ENCODE assay signal across 8 cellular contexts in genomic region chr4:153466637-153467153, GRCh38. TPM values are rescaled to one million over a fixed set of nuclear protein-coding genes. Genes with fewer than 3 reads are reported as not detected.
DNase-seq lines count a peak whose midpoint lies in the region; ATAC-seq and TF ChIP-seq lines count a peak whose summit lies in the region.

No MANE protein-coding gene starts in this region.

- DNase-seq in adrenal gland (peak in 3 of 7 donors; percentile 9 to 28 (median 25)), NCI-H774 (lab: John Stamatoyannopoulos, UW) (no peak), NCI-H1694 (lab: John Stamatoyannopoulos, UW) (no peak)

- peak overlapping the region; percentile 81 to 98 (median 96) for H3K4me2 ChIP-seq in BLaER1 treated with 17β-estradiol and CSF1 and Interleukin-3, amounts not matched to agents 10 nM and 100 nM

- H3K4me1 Mint-ChIP-seq in IgD-negative memory B cell, result peaks cover 29 to 42% (median 39%) of the 10 kb centered on the region in 3 donors

- WGBS in adrenal gland, 4 donors, result 0 to 1% (median 0%) methylated on average over 7 to 48 of the region's 48 CpGs

- no peak for TF ChIP-seq CTCF in adrenal gland (IDR thresholded peaks at IDR 0.05)

- intact Hi-C loops in adrenal gland (cut with DNase I), result no loop called here

- H3K4me3 ChIP-seq in BLaER1 treated with 17β-estradiol and CSF1 and Interleukin-3, amounts not matched to agents 10 nM and 100 nM, result peak overlapping the region; percentile 75 to 99 (median 88)
- H3K4me3 ChIP-seq in adrenal gland (peak overlapping the region; percentile 43 to 89 (median 70)), iPS-20b (ENCODE audit: low read length) (peak overlapping the region; percentile 86), stomach smooth muscle (ENCODE audit: low read length in 2 of 2) (peak overlapping the region; percentile 83 to 93)

- peak overlapping the region; percentile 21 to 96 (median 93); a peak in 21 of 22 replicates for H3K27ac ChIP-seq in BLaER1 treated with 17β-estradiol and CSF1 and Interleukin-3, amounts not matched to agents 10 nM and 100 nM
- H3K27ac ChIP-seq in adrenal gland, result peak overlapping the region in 3 of 5 donors; percentile 64 to 86 (median 67)
- H3K27ac ChIP-seq in iPS-20b (ENCODE audit: low read length), result no peak overlapping the region
- H3K27ac ChIP-seq in stomach smooth muscle (ENCODE audit: low read length), result peak overlapping the region; percentile 53

- peak; percentile 3 for ATAC-seq in GM19467 (IDR thresholded peaks at IDR 0.05; ENCODE audit: unreplicated experiment)

- H3K4me1 ChIP-seq in BLaER1 treated with 17β-estradiol and CSF1 and Interleukin-3, amounts not matched to agents 10 nM and 100 nM, result peaks cover 49 to 68% (median 56%) of the 10 kb centered on the region in 10 experiments
- H3K4me1 ChIP-seq in adrenal gland (replicated peaks in 1 of 2) (peaks cover 0 to 25% of the 10 kb centered on the region in 2 donors), iPS-20b (ENCODE audit: insufficient read depth, low read length) (peaks cover 15% of the 10 kb centered on the region; the same call in 1 of the 2 replicates), stomach smooth muscle (ENCODE audit: control insufficient read depth, insufficient read depth, low read length) (peaks cover 26% of the 10 kb centered on the region)

- H3K9me3 ChIP-seq in BLaER1 treated with 17β-estradiol and CSF1 and Interleukin-3, amounts not matched to agents 10 nM and 100 nM (replicated peaks in 1 of 11), result no peaks in the 10 kb centered on the region
- H3K9me3 ChIP-seq in adrenal gland (replicated peaks in 1 of 3) (no peaks in the 10 kb centered on the region), iPS-20b (ENCODE audit: insufficient read depth, low read depth, low read length) (no peaks in the 10 kb centered on the region), stomach smooth muscle (ENCODE audit: control insufficient read depth in 2 of 2, low read length in 2 of 2) (no peaks in the 10 kb centered on the region)

- no peaks in the 10 kb centered on the region for H3K9me3 Mint-ChIP-seq in IgD-negative memory B cell

- H3K9ac ChIP-seq in BLaER1 treated with 17β-estradiol and CSF1 and Interleukin-3, amounts not matched to agents 10 nM and 100 nM, result peak overlapping the region; percentile 77 to 98 (median 94)
- H3K9ac ChIP-seq in iPS-20b (ENCODE audit: low read depth, low read length) (peak overlapping the region; percentile 83), stomach smooth muscle (ENCODE audit: low read length in 2 of 2) (peak overlapping the region; percentile 73 to 87)

- H3K4me3 Mint-ChIP-seq in IgD-negative memory B cell, result peak overlapping the region; percentile 94 to 99 (median 97)

- no peak for TF ChIP-seq POLR2A in adrenal gland (IDR thresholded peaks at IDR 0.05)

- no peaks in the 10 kb centered on the region for H3K36me3 Mint-ChIP-seq in IgD-negative memory B cell

- peaks cover 0 to 31% (median 16%) of the 10 kb centered on the region in 11 experiments; a peak in 10 of 22 replicates for H3K36me3 ChIP-seq in BLaER1 treated with 17β-estradiol and CSF1 and Interleukin-3, amounts not matched to agents 10 nM and 100 nM
- H3K36me3 ChIP-seq in adrenal gland (replicated peaks in 1 of 2) (no peaks in the 10 kb centered on the region), iPS-20b (ENCODE audit: insufficient read depth, low read depth, low read length) (peaks cover 8% of the 10 kb centered on the region; the same call in 1 of the 2 replicates), stomach smooth muscle (ENCODE audit: control insufficient read depth in 2 of 2, insufficient read depth in 2 of 2, low read length in 2 of 2) (peaks cover 0 to 2% of the 10 kb centered on the region in 2 donors)

- peaks cover 1% of the 10 kb centered on the region for H3K27me3 Mint-ChIP-seq in IgD-negative memory B cell

- peak overlapping the region; percentile 94 to 99 (median 96) for H3K27ac Mint-ChIP-seq in IgD-negative memory B cell

- peaks cover 4 to 54% (median 47%) of the 10 kb centered on the region in 11 experiments; a peak in 21 of 22 replicates for H4K20me1 ChIP-seq in BLaER1 treated with 17β-estradiol and CSF1 and Interleukin-3, amounts not matched to agents 10 nM and 100 nM

- H3K27me3 ChIP-seq in BLaER1 treated with 17β-estradiol and CSF1 and Interleukin-3, amounts not matched to agents 10 nM and 100 nM, result no peaks in the 10 kb centered on the region
- no peaks in the 10 kb centered on the region for H3K27me3 ChIP-seq in adrenal gland
- H3K27me3 ChIP-seq in iPS-20b (ENCODE audit: insufficient read depth, low read length), result peaks cover 15% of the 10 kb centered on the region
- no peaks in the 10 kb centered on the region for H3K27me3 ChIP-seq in stomach smooth muscle (ENCODE audit: control insufficient read depth in 1 of 2, insufficient read depth in 2 of 2, low read length in 2 of 2)

RNA-seq across cellular contexts. Expression of gene TMEM131L, which starts 0.5 kb away (rescaled TPM):
- polyA plus RNA-seq in IgD-negative memory B cell, result 48.4 TPM
- 1 to 10 TPM; 3.0 to 8.6 (median 5.3) TPM for total RNA-seq in adrenal gland
- 1 to 10 TPM; 2.5 to 3.9 (median 2.8) TPM for polyA plus RNA-seq in adrenal gland

Comparison
In these comparisons a context has a peak if more than half of its experiments do, and no peak if none do; other contexts are left out.
1. RNA of gene TMEM131L, which starts 0.5 kb away (polyA plus RNA-seq): 48.4 TPM in IgD-negative memory B cell (single experiment); 2.5 to 3.9 TPM in adrenal gland; every median in the first group is over 10 times any median in the second.
2. Peak in every context shown above with its lines, with median percentiles within 50 percentile points of each other: H3K4me3 ChIP-seq and H3K9ac ChIP-seq.